ENCODE assay signal across 13 cellular contexts in the genomic region with DNA sequence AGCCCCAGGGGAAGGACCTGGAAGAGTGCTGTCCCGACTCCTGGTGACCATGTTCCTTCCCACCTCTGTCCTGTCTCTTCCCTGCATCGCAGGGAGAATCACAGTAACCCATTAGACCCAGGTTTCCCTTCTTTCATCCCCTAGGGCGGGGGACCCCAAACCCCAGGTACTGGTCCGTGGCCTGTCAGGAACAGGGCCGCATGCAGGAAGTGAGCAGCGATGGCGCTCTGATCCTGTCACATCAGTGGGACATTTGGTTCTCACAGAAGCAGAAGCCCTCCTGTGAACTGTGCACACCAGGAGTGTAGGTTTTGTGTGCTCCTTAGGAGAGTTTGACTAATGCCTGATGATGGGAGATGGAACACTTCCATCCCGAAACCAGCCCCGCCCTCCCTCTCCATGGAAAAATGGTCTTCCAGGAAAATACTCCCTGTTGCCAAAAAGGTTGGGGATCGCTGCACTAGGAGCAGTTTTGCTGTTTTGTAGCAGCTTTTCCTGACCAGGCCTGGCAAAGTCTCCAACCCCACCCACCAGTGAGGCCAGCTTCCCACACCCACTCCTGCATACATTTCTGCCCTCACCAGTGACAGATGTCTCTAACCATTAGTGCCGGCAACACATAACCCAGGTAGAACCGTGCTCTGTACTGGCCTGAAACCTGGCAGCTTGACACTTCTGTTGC. TPM values are rescaled to one million over a fixed set of nuclear protein-coding genes. Genes with fewer than 3 reads are reported as not detected.
DNase-seq lines count a peak whose midpoint lies in the region; ATAC-seq lines count a peak whose summit lies in the region.
"Had no signal": no experiment of that assay in that cellular context is flagged by ENCODE, and none has a peak within 500 bp of the region (broad histone marks: within the 10 kb centered on the region; RNA-seq: fewer than 3 reads in every experiment).

No MANE protein-coding gene starts in this region.

- peak overlapping the region; percentile 81 for H3K27ac Mint-ChIP-seq in activated CD4-positive, alpha-beta T cell treated with anti-CD3 and anti-CD28 coated beads, Interleukin-2, amount 10 ng/mL, durations not matched to agents 7 days and 5 days
- peak overlapping the region; percentile 42 for H3K27ac Mint-ChIP-seq in activated T-helper 17 cell treated with anti-CD3 and anti-CD28 coated beads, Interleukin-2, amount 50 U/mL, for 72 hours
- H3K27ac Mint-ChIP-seq: mesothelial cell of epicardium had no signal

- H2AFZ ChIP-seq in mesenchymal stem cell (ENCODE audit: low read depth, low read length), result no peak overlapping the region

- no peak overlapping the region for H2BK15ac ChIP-seq in mesenchymal stem cell (ENCODE audit: low read depth, poor library complexity, severe bottlenecking)

- peak overlapping the region; percentile 83 for H3K9ac ChIP-seq in mesenchymal stem cell (ENCODE audit: low read length)

- POLR2A ChIA-PET in activated CD4-positive, alpha-beta T cell treated with anti-CD3 and anti-CD28 coated beads, Interleukin-2, amount 10 ng/mL, durations not matched to agents 7 days and 5 days (lab: Charles Lee), result interaction anchor here (0.5 kb wide), 1 partner anchor 1240 kb away, joined by 3 read pairs; no protein-coding TSS in a partner anchor

- no peak overlapping the region for H3K27ac ChIP-seq in mesenchymal stem cell (ENCODE audit: low read length, poor library complexity, severe bottlenecking)
- H3K27ac ChIP-seq: foreskin keratinocyte had no signal

- H4K8ac ChIP-seq in mesenchymal stem cell (ENCODE audit: low read length), result peak overlapping the region; percentile 36

- peaks cover 47% of the 10 kb centered on the region for H3K4me1 Mint-ChIP-seq in activated CD4-positive, alpha-beta T cell treated with anti-CD3 and anti-CD28 coated beads, Interleukin-2, amount 10 ng/mL, durations not matched to agents 7 days and 5 days
- peaks cover 16% of the 10 kb centered on the region for H3K4me1 Mint-ChIP-seq in activated T-helper 17 cell treated with anti-CD3 and anti-CD28 coated beads, Interleukin-2, amount 50 U/mL, for 72 hours

- no peak overlapping the region for H2BK5ac ChIP-seq in mesenchymal stem cell (ENCODE audit: low read depth, low read length, poor library complexity, severe bottlenecking)

- peaks cover 38 to 54% of the 10 kb centered on the region in 2 experiments for H3K36me3 ChIP-seq in mesenchymal stem cell (ENCODE audit: control insufficient read depth in 1 of 2, insufficient read depth in 2 of 2, low read depth in 1 of 2, low read length in 2 of 2)

- H3K27me3 ChIP-seq in mesenchymal stem cell (ENCODE audit: control insufficient read depth in 1 of 2, insufficient read depth in 1 of 2, low read length in 2 of 2), result no peaks in the 10 kb centered on the region
- H3K27me3 ChIP-seq: foreskin keratinocyte had no signal

- peaks cover 24% of the 10 kb centered on the region for H3K4me1 ChIP-seq in mesenchymal stem cell (ENCODE audit: control insufficient read depth, insufficient read depth, low read depth, low read length)
- H3K4me1 ChIP-seq: foreskin keratinocyte had no signal

- peaks cover 41% of the 10 kb centered on the region for H3K79me1 ChIP-seq in mesenchymal stem cell (replicated peaks; ENCODE audit: low read length, poor library complexity, severe bottlenecking)

- H3K23ac ChIP-seq in mesenchymal stem cell (ENCODE audit: low read length in 2 of 2), result no peak overlapping the region

- no peak overlapping the region for H2BK120ac ChIP-seq in mesenchymal stem cell (ENCODE audit: low read depth, low read length)

- peaks cover 15% of the 10 kb centered on the region for H3K36me3 Mint-ChIP-seq in activated CD4-positive, alpha-beta T cell treated with anti-CD3 and anti-CD28 coated beads, Interleukin-2, amount 10 ng/mL, durations not matched to agents 7 days and 5 days (ENCODE audit: low read depth)
- H3K36me3 Mint-ChIP-seq in activated T-helper 17 cell treated with anti-CD3 and anti-CD28 coated beads, Interleukin-2, amount 50 U/mL, for 72 hours (ENCODE audit: low read depth), result peaks cover 30% of the 10 kb centered on the region

- no peak for ATAC-seq in activated T-helper 17 cell treated with anti-CD3 and anti-CD28 coated beads, Interleukin-2, amount 50 U/mL, for 72 hours (replicated peaks)
- ATAC-seq in GM18868 (IDR thresholded peaks at IDR 0.05; ENCODE audit: unreplicated experiment), result no peak
- ATAC-seq: foreskin keratinocyte had no signal

- no peak overlapping the region for H3K4ac ChIP-seq in mesenchymal stem cell (ENCODE audit: low read depth in 1 of 2, low read length in 2 of 2)

- H3K4me2 ChIP-seq in mesenchymal stem cell (ENCODE audit: low read length, poor library complexity, severe bottlenecking), result no peak overlapping the region

- no peak overlapping the region for H2AK5ac ChIP-seq in mesenchymal stem cell (ENCODE audit: low read length, severe bottlenecking)

- no peak overlapping the region for H4K91ac ChIP-seq in mesenchymal stem cell (ENCODE audit: low read length)

- no peak for DNase-seq in activated CD4-positive, alpha-beta T cell treated with anti-CD3 and anti-CD28 coated beads, Interleukin-2, amount 10 ng/mL, durations not matched to agents 7 days and 5 days
- DNase-seq in activated CD4-positive, alpha-beta T cell treated with anti-CD3 and anti-CD28 coated beads, Interleukin-2, amount 50 U/mL, for 4 hours, result no peak
- no peak for DNase-seq in mesenchymal stem cell
- peak; percentile 68 for DNase-seq in stromal cell of bone marrow (ENCODE audit: low read depth)
- DNase-seq in NCI-H2227 (lab: John Stamatoyannopoulos, UW; ENCODE audit: unreplicated experiment), result no peak
- DNase-seq in KBM-7, result no peak
- DNase-seq: activated CD4-positive, CD25-positive, alpha-beta regulatory T cell treated with anti-CD3 and anti-CD28 coated beads, Interleukin-2, amount 50 U/mL, for 72 hours; foreskin keratinocyte; NCI-H2029; stimulated activated CD4-positive, alpha-beta T cell treated with anti-CD3 and anti-CD28 coated beads, Interleukin-2, amount 100 ng/mL, for 24 hours had no signal

- H2BK12ac ChIP-seq in mesenchymal stem cell (ENCODE audit: low read length in 2 of 2), result peak overlapping the region; percentile 38 to 61

- no peaks in the 10 kb centered on the region for H3K9me3 ChIP-seq in mesenchymal stem cell (ENCODE audit: control insufficient read depth, low read length)

- CTCF ChIA-PET in activated CD4-positive, alpha-beta T cell treated with anti-CD3 and anti-CD28 coated beads, Interleukin-2, amount 10 ng/mL, durations not matched to agents 7 days and 5 days (lab: Charles Lee), result interaction anchor here (1.5 to 2.9 kb wide), 2 partner anchors 8 to 26 kb away, joined by 11 to 34 read pairs; no protein-coding TSS in a partner anchor

- no peaks in the 10 kb centered on the region for H3K27me3 Mint-ChIP-seq in activated CD4-positive, alpha-beta T cell treated with anti-CD3 and anti-CD28 coated beads, Interleukin-2, amount 10 ng/mL, durations not matched to agents 7 days and 5 days
- H3K27me3 Mint-ChIP-seq in activated T-helper 17 cell treated with anti-CD3 and anti-CD28 coated beads, Interleukin-2, amount 50 U/mL, for 72 hours, result no peaks in the 10 kb centered on the region

- H3K9me3 Mint-ChIP-seq in activated CD4-positive, alpha-beta T cell treated with anti-CD3 and anti-CD28 coated beads, Interleukin-2, amount 10 ng/mL, durations not matched to agents 7 days and 5 days, result no peaks in the 10 kb centered on the region
- no peaks in the 10 kb centered on the region for H3K9me3 Mint-ChIP-seq in activated T-helper 17 cell treated with anti-CD3 and anti-CD28 coated beads, Interleukin-2, amount 50 U/mL, for 72 hours
- H3K9me3 Mint-ChIP-seq: mesothelial cell of epicardium had no signal

- peak overlapping the region in 1 of 2 experiments; percentile 13 for H3K4me3 ChIP-seq in mesenchymal stem cell (ENCODE audit: insufficient read depth in 1 of 2, low read depth in 1 of 2, low read length in 2 of 2)

- H3K14ac ChIP-seq in mesenchymal stem cell (ENCODE audit: low read length in 2 of 2), result peak overlapping the region in 1 of 2 experiments; percentile 18

- 93% methylated on average over 12 of the region's 12 CpGs for WGBS in mesenchymal stem cell

- H3K4me3 Mint-ChIP-seq in activated CD4-positive, alpha-beta T cell treated with anti-CD3 and anti-CD28 coated beads, Interleukin-2, amount 10 ng/mL, durations not matched to agents 7 days and 5 days, result peak overlapping the region; percentile 40
- H3K4me3 Mint-ChIP-seq in activated T-helper 17 cell treated with anti-CD3 and anti-CD28 coated beads, Interleukin-2, amount 50 U/mL, for 72 hours, result no peak overlapping the region
- H3K4me3 Mint-ChIP-seq: mesothelial cell of epicardium had no signal

- in situ Hi-C loops in KBM-7 (cut with MboI; ENCODE audit: low pct_unique_long_range_greater_than_20kb, low sequenced_read_pairs), result no loop called here

- no peak overlapping the region for H3K18ac ChIP-seq in mesenchymal stem cell (ENCODE audit: low read depth in 1 of 2, low read length in 2 of 2)

RNA-seq across cellular contexts. Expression of gene MNT, which starts 10.5 kb away (rescaled TPM):
- 10 to 100 TPM; 24.2 to 31.1 TPM for total RNA-seq in activated CD4-positive, alpha-beta T cell treated with anti-CD3 and anti-CD28 coated beads, Interleukin-2, amount 10 ng/mL, durations not matched to agents 7 days and 5 days
- 10 to 100 TPM; 28.7 to 33.2 TPM for total RNA-seq in activated T-helper 17 cell treated with anti-CD3 and anti-CD28 coated beads, Interleukin-2, amount 50 U/mL, for 72 hours
- polyA plus RNA-seq in mesenchymal stem cell (2013, experiment 1 of 2), result 21.1 TPM
- polyA plus RNA-seq in mesenchymal stem cell (2013, experiment 2 of 2), result 19.7 TPM

RNA-seq across cellular contexts. Expression of gene SGSM2, which starts 53.0 kb away (rescaled TPM):
- total RNA-seq in activated CD4-positive, alpha-beta T cell treated with anti-CD3 and anti-CD28 coated beads, Interleukin-2, amount 10 ng/mL, durations not matched to agents 7 days and 5 days, result 10 to 100 TPM; 58.3 to 61.6 TPM
- 10 to 100 TPM; 35.2 to 43.4 TPM for total RNA-seq in activated T-helper 17 cell treated with anti-CD3 and anti-CD28 coated beads, Interleukin-2, amount 50 U/mL, for 72 hours
- 39.7 TPM for polyA plus RNA-seq in mesenchymal stem cell (2013, experiment 1 of 2)
- 36.3 TPM for polyA plus RNA-seq in mesenchymal stem cell (2013, experiment 2 of 2)

RNA-seq across cellular contexts. Expression of gene TSR1, which starts 54.1 kb away (rescaled TPM):
- 10 to 100 TPM; 27.2 to 27.4 TPM for total RNA-seq in activated CD4-positive, alpha-beta T cell treated with anti-CD3 and anti-CD28 coated beads, Interleukin-2, amount 10 ng/mL, durations not matched to agents 7 days and 5 days
- 10 to 100 TPM; 48.8 to 77.1 TPM for total RNA-seq in activated T-helper 17 cell treated with anti-CD3 and anti-CD28 coated beads, Interleukin-2, amount 50 U/mL, for 72 hours
- polyA plus RNA-seq in mesenchymal stem cell (2013, experiment 1 of 2), result 13.3 TPM
- 12.6 TPM for polyA plus RNA-seq in mesenchymal stem cell (2013, experiment 2 of 2)
